In genomic region chr1:60162941-60163340, GRCh38 we compare ENCODE assay signal across 28 cellular contexts.
"Had no signal": no experiment of that assay in that cellular context is flagged by ENCODE, and none has a peak within 500 bp of the region (broad histone marks: within the 10 kb centered on the region; RNA-seq: fewer than 3 reads in every experiment).

No MANE protein-coding gene starts in this region.

- H3K4me1 ChIP-seq: pancreas, right lobe of liver, sigmoid colon, spleen, suprapubic skin, testis, transverse colon, upper lobe of right lung, uterus had no signal

- H3K27me3 ChIP-seq: neutrophil, pancreas, right lobe of liver, sigmoid colon, spleen, suprapubic skin, testis, tibial artery, transverse colon, upper lobe of right lung, uterus had no signal

- H3K4me3 ChIP-seq: pancreas, prostate gland, right lobe of liver, sigmoid colon, spleen, suprapubic skin, testis, tibial artery, transverse colon, upper lobe of right lung, uterus had no signal

- ATAC-seq: naive thymus-derived CD8-positive, alpha-beta T cell; natural killer cell treated with Interleukin-12 subunit alpha and Interleukin-12 subunit beta and Interleukin-15 and Interleukin-18, amount 100 ng/mL, for 72 hours; pancreas; right cardiac atrium; right lobe of liver; stimulated activated memory B cell treated with anti-CD40 and anti-IgM and Interleukin-4, amounts not matched to agents 10 μg/mL and 1 μg/mL and 100 μg/mL, for 72 hours; stimulated activated naive CD8-positive, alpha-beta T cell treated with anti-CD3 and anti-CD28 coated beads, Interleukin-15, amount 100 ng/mL, for 72 hours; stimulated activated naive CD8-positive, alpha-beta T cell treated with anti-CD3 and anti-CD28 coated beads, Interleukin-15, Interleukin-2, amounts not matched to agents 100 U/mL and 50 U/mL, for 24 hours; upper lobe of right lung had no signal

- H3K9me3 ChIP-seq: neutrophil, pancreas, prostate gland, right lobe of liver, sigmoid colon, spleen, suprapubic skin, testis, tibial artery, transverse colon, upper lobe of right lung, uterus had no signal

- FAIRE-seq: pancreas, small intestine had no signal

- DNase-seq: naive thymus-derived CD8-positive, alpha-beta T cell; nephron progenitor cell; nucleus accumbens; pancreas; right cardiac atrium; right lobe of liver; sigmoid colon; small intestine; spleen; stimulated activated CD4-positive, alpha-beta T cell treated with anti-CD3 and anti-CD28 coated beads, Interleukin-12 subunit alpha, Interleukin-12 subunit beta, amount 100 ng/mL, for 4 hours; stimulated activated CD4-positive, alpha-beta T cell treated with anti-CD3 and anti-CD28 coated beads, Interleukin-1b, Interleukin-23, amount 100 ng/mL, for 48 hours; stimulated activated CD4-positive, alpha-beta T cell treated with anti-CD3 and anti-CD28 coated beads, Interleukin-4, amount 100 ng/mL, for 1 hour; stimulated activated CD4-positive, alpha-beta T cell treated with anti-CD3 and anti-CD28 coated beads, Interleukin-4, amount 100 ng/mL, for 4 hours; stimulated activated CD8-positive, alpha-beta memory T cell treated with anti-CD3 and anti-CD28 coated beads, Interleukin-4, amount 100 ng/mL, for 48 hours; stimulated activated naive CD4-positive, alpha-beta T cell; stimulated activated naive CD8-positive, alpha-beta T cell treated with anti-CD3 and anti-CD28 coated beads, Interleukin-15, amount 100 ng/mL, for 72 hours; stimulated activated naive CD8-positive, alpha-beta T cell treated with anti-CD3 and anti-CD28 coated beads, Interleukin-15, Interleukin-2, amounts not matched to agents 100 U/mL and 50 U/mL, for 24 hours; substantia nigra; testis; tibial artery; transverse colon; upper lobe of right lung; uterus had no signal

- H3K27ac ChIP-seq: neutrophil, pancreas, prostate gland, right lobe of liver, sigmoid colon, spleen, suprapubic skin, testis, tibial artery, transverse colon, upper lobe of right lung, uterus had no signal

- H3K36me3 ChIP-seq: neutrophil, pancreas, prostate gland, right lobe of liver, sigmoid colon, spleen, suprapubic skin, tibial artery, transverse colon, upper lobe of right lung, uterus had no signal
